ENCODE assay signal across 12 cellular contexts in the genomic region with DNA sequence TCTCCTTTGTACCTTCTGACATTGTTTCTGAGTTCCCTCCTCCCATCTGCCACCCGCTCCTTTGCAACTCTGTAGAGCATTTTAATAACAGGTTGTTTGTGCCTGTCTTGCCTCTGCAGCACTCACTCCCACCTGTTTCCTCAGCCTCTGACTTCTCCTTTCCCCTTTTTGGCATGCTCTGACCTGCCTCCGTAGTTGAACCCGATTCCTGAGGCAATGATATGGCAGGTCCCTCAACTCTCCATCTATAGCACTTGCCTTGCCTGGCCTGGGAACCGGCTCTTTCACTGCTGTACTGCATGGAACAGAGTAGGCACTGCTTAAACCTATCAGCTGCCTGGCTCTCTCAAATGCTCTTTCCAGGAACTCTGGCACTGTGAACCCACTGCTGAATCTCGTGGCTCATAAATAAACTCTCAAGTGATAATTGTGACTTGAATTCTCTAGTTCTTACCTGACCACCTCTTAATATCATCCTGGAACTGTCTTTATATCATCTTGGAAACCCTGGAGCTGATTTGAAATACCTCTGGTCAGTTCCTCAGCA. TPM values are rescaled to one million over a fixed set of nuclear protein-coding genes. Genes with fewer than 3 reads are reported as not detected.
DNase-seq lines count a peak whose midpoint lies in the region; ATAC-seq and TF ChIP-seq lines count a peak whose summit lies in the region.
"Had no signal": no experiment of that assay in that cellular context is flagged by ENCODE, and none has a peak within 500 bp of the region (broad histone marks: within the 10 kb centered on the region; RNA-seq: fewer than 3 reads in every experiment).

No MANE protein-coding gene starts in this region.

- peaks cover 61% of the 10 kb centered on the region for H3K4me1 Mint-ChIP-seq in CD14-positive monocyte

- H3K27me3 ChIP-seq in stomach: no peaks in the 10 kb centered on the region
- H3K27me3 ChIP-seq: heart left ventricle had no signal

- peak; percentile 19 for ATAC-seq in GM18502 (IDR thresholded peaks at IDR 0.05; ENCODE audit: poor library complexity, unreplicated experiment)
- ATAC-seq in esophagus mucosa: peak; percentile 8
- ATAC-seq: heart left ventricle, SK-N-SH treated with all-trans-retinoic acid at 6 μM for 48 hours had no signal

- WGBS in stomach, 5 donors: 42 to 59% (median 57%) methylated on average over 5 of the region's 5 CpGs

- intact Hi-C loops in CD14-positive monocyte (cut with micrococcal nuclease) (no loop called here), stomach (cut with DNase I; ENCODE audit: low total_unique reads) (no loop called here)

- no peak for TF ChIP-seq POLR2A in stomach (IDR thresholded peaks at IDR 0.05)

- TF ChIP-seq EP300 in stomach (IDR thresholded peaks at IDR 0.05): no peak

- H3K4me1 ChIP-seq in stomach: peaks cover 33 to 82% (median 67%) of the 10 kb centered on the region in 4 donors

- DNase-seq in CD14-positive monocyte (ENCODE audit: low spot score): no peak
- DNase-seq in NOMO-1 treated with DMSO at 0.1 percent for 48 hours (lab: John Stamatoyannopoulos, UW; ENCODE audit: unreplicated experiment): peak; percentile 36
- no peak for DNase-seq in NCI-H524 treated with DMSO at 0.1 percent for 48 hours (lab: John Stamatoyannopoulos, UW)
- DNase-seq in NCI-H2227 (lab: John Stamatoyannopoulos, UW; ENCODE audit: unreplicated experiment): no peak
- no peak for DNase-seq in NCI-H2227 treated with DMSO at 0.1 percent for 48 hours (lab: John Stamatoyannopoulos, UW)
- no peak for DNase-seq in stomach
- DNase-seq: H7, heart left ventricle had no signal

- H3K4me3 ChIP-seq in stomach: no peak overlapping the region

- H3K9me3 ChIP-seq in stomach: no peaks in the 10 kb centered on the region
- H3K9me3 ChIP-seq: heart left ventricle had no signal

- H3K4me3 Mint-ChIP-seq in CD14-positive monocyte: peak overlapping the region; percentile 8 to 37

- no peaks in the 10 kb centered on the region for H3K9me3 Mint-ChIP-seq in CD14-positive monocyte

- peaks cover 0 to 2% (median 0%) of the 10 kb centered on the region in 3 donors for H3K27me3 Mint-ChIP-seq in CD14-positive monocyte (ENCODE audit: low read depth in 3 of 3)

- H3K36me3 ChIP-seq in stomach: no peaks in the 10 kb centered on the region
- H3K36me3 ChIP-seq: heart left ventricle had no signal

- peaks cover 9 to 14% of the 10 kb centered on the region in 2 donors for H3K36me3 Mint-ChIP-seq in CD14-positive monocyte

- peak overlapping the region; percentile 23 to 84 (median 61) for H3K27ac Mint-ChIP-seq in CD14-positive monocyte

- no peak for TF ChIP-seq CTCF in CD14-positive monocyte (IDR thresholded peaks at IDR 0.05)
- no peak for TF ChIP-seq CTCF in stomach (IDR thresholded peaks at IDR 0.05)

- H3K27ac ChIP-seq in stomach: peak overlapping the region in 1 of 5 donors; percentile 52
- H3K27ac ChIP-seq: HL-60 had no signal

RNA-seq across cellular contexts. Expression of a gene that starts 50.3 kb away (rescaled TPM):
- polyA plus RNA-seq in CD14-positive monocyte (10 to 100 TPM; 21.8 to 66.1 TPM), stomach (10 to 100 TPM in 2 of 3 donors, 1 to 10 TPM in 1; 5.4 to 16.0 (median 12.0) TPM)
- total RNA-seq in esophagus mucosa (44.0 TPM), stomach (100 to 1,000 TPM in 4 of 5 donors, 10 to 100 TPM in 1; 60.3 to 218 (median 190) TPM)
